ENCODE assay signal across 31 cellular contexts in the genomic region with DNA sequence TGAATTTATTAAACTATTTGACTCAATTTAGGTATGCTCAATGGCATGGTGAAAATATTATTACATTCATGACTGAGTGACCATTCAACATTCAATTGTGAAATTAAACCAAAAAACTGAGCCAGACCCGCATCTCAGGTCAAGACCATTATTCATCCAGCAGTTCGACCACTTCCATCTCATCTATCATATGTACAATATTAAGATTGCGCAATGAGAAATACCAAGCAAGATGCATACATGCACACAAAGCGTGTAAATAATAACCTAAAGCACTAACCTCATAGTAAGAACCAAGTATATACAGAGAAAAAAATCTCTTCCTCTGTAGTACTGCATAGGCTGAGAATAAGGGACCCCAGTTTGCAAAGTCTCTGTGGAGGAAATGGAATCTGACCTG.
"Had no signal": no experiment of that assay in that cellular context is flagged by ENCODE, and none has a peak within 500 bp of the region (broad histone marks: within the 10 kb centered on the region; RNA-seq: fewer than 3 reads in every experiment).

No MANE protein-coding gene starts in this region.

- H3K27ac ChIP-seq: adrenal gland, breast epithelium, cardiac muscle cell, colonic mucosa, epithelial cell of prostate, esophagus squamous epithelium, gastroesophageal sphincter, heart right ventricle had no signal

- DNase-seq: activated CD4-positive, alpha-beta memory T cell treated with anti-CD3 and anti-CD28 coated beads for 36 hours; activated CD4-positive, alpha-beta T cell treated with anti-CD3 and anti-CD28 coated beads for 36 hours; activated CD4-positive, alpha-beta T cell treated with anti-CD3 and anti-CD28 coated beads, Interleukin-2, amount 10 ng/mL, durations not matched to agents 24 days and 14 days; activated CD4-positive, CD25-positive, alpha-beta regulatory T cell; activated CD4-positive, CD25-positive, alpha-beta regulatory T cell treated with anti-CD3 and anti-CD28 coated beads, Interleukin-2, amount 50 U/mL, for 72 hours; activated CD8-positive, alpha-beta memory T cell treated with anti-CD3 and anti-CD28 coated beads, Interleukin-2, amount 10 ng/mL, durations not matched to agents 7 days and 5 days; activated CD8-positive, alpha-beta memory T cell treated with anti-CD3 and anti-CD28 coated beads, Interleukin-2, amount 50 U/mL, for 4 hours; activated CD8-positive, alpha-beta T cell treated with anti-CD3 and anti-CD28 coated beads, Interleukin-2, amount 10 ng/mL, durations not matched to agents 7 days and 5 days; activated effector memory CD4-positive, alpha-beta T cell treated with anti-CD3 and anti-CD28 coated beads, Interleukin-2, amount 50 U/mL, for 16 hours; activated naive CD4-positive, alpha-beta T cell treated with anti-CD3 and anti-CD28 coated beads for 36 hours; activated naive CD8-positive, alpha-beta T cell treated with anti-CD3 and anti-CD28 coated beads for 36 hours; activated naive CD8-positive, alpha-beta T cell treated with anti-CD3 and anti-CD28 coated beads, Interleukin-2, amount 50 U/mL, for 24 hours; activated T-cell treated with anti-CD3 and anti-CD28 coated beads, Interleukin-2, amount 50 U/mL, for 1 hour; activated T-cell treated with anti-CD3 and anti-CD28 coated beads, Interleukin-2, amount 50 U/mL, for 48 hours; adrenal gland; amygdala; aorta; central memory CD4-positive, alpha-beta T cell; cerebellar nuclear complex; colonic mucosa; effector CD8-positive, alpha-beta T cell; esophagus squamous epithelium; foreskin melanocyte; heart right ventricle; T-helper 2 cell had no signal

- H3K9me3 ChIP-seq: adrenal gland, breast epithelium, colonic mucosa, esophagus squamous epithelium, gastroesophageal sphincter, heart right ventricle had no signal

- FAIRE-seq: endometrium, endothelial cell of umbilical vein had no signal

- ATAC-seq: activated CD4-positive, alpha-beta T cell treated with anti-CD3 and anti-CD28 coated beads for 36 hours; activated CD8-positive, alpha-beta memory T cell treated with anti-CD3 and anti-CD28 coated beads, Interleukin-2, amount 10 ng/mL, durations not matched to agents 7 days and 5 days; activated CD8-positive, alpha-beta T cell treated with anti-CD3 and anti-CD28 coated beads, Interleukin-2, amount 10 ng/mL, durations not matched to agents 7 days and 5 days; activated naive CD8-positive, alpha-beta T cell treated with anti-CD3 and anti-CD28 coated beads, Interleukin-2, amount 50 U/mL, for 24 hours; gastroesophageal sphincter; heart right ventricle had no signal

- H3K27me3 ChIP-seq: adrenal gland, breast epithelium, cardiac muscle cell, colonic mucosa, esophagus squamous epithelium, heart right ventricle had no signal

- H3K4me1 ChIP-seq: breast epithelium, colonic mucosa had no signal

- H3K4me3 ChIP-seq: adrenal gland, breast epithelium, cardiac muscle cell, colonic mucosa, esophagus squamous epithelium, gastroesophageal sphincter, heart right ventricle had no signal

- H3K36me3 ChIP-seq: adrenal gland, breast epithelium, cardiac muscle cell, colonic mucosa, esophagus squamous epithelium, gastroesophageal sphincter, heart right ventricle had no signal
